In the genomic region with DNA sequence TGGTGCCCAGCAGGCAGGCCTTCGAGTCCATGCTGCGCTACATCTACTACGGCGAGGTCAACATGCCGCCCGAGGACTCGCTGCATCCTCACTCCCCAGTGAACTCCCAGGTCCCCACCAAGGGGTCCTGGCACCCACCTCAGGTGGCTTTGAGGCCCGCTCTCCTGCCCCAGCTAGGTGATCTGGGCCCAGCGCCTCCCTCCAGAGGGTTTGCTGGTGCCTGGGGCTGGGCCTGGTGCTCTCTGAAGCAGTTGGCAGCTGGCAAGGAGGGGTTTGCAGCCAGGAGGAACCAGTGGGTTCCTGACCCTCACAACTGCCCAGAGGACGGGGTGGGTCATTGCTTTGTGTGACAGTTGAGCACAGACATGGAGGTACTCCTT, we compare ENCODE assay signal across 22 cellular contexts. TPM values are rescaled to one million over a fixed set of nuclear protein-coding genes. Genes with fewer than 3 reads are reported as not detected.
DNase-seq lines count a peak whose midpoint lies in the region; ATAC-seq, FAIRE-seq and TF ChIP-seq lines count a peak whose summit lies in the region.
"Had no signal": no experiment of that assay in that cellular context is flagged by ENCODE, and none has a peak within 500 bp of the region (broad histone marks: within the 10 kb centered on the region; RNA-seq: fewer than 3 reads in every experiment).

No MANE protein-coding gene starts in this region.

- no peak for ATAC-seq in right cardiac atrium
- no peak for ATAC-seq in left ventricle myocardium superior
- ATAC-seq in K562, result no peak
- no peak for ATAC-seq in GM19324 (IDR thresholded peaks at IDR 0.05; ENCODE audit: low FRiP score, unreplicated experiment)
- ATAC-seq: A549; CD8-positive, alpha-beta T cell; HCT116 had no signal

- H3K4me1 ChIP-seq in right cardiac atrium (ENCODE audit: control insufficient read depth, insufficient read depth, low read length) (peaks cover 7% of the 10 kb centered on the region), K562 (replicated peaks in 1 of 2; ENCODE audit: control insufficient read depth in 2 of 2, insufficient read depth in 2 of 2, low read length in 2 of 2) (peaks cover 12 to 92% of the 10 kb centered on the region in 2 experiments), osteoblast (ENCODE audit: insufficient read depth, low read length) (peaks cover 9% of the 10 kb centered on the region)

- H3K9ac ChIP-seq in K562 (ENCODE audit: insufficient read depth in 1 of 2, low read depth in 2 of 2, low read length in 2 of 2), result no peak overlapping the region; a peak in 1 of 4 replicates

- no TSS peak for BruUV-seq in K562 (replicated peaks; lab: Mats Ljungman, UMichigan)

- H4K20me1 ChIP-seq in K562 (replicated peaks; ENCODE audit: control insufficient read depth, insufficient read depth, low read length), result peaks cover 35% of the 10 kb centered on the region; the same call in 1 of the 2 replicates
- peaks cover 10% of the 10 kb centered on the region for H4K20me1 ChIP-seq in osteoblast (ENCODE audit: insufficient read depth, low read length)

- H3K4me3 ChIP-seq in right cardiac atrium (ENCODE audit: low read length) (no peak overlapping the region), K562 (no peak overlapping the region), osteoblast (ENCODE audit: insufficient read depth, low read length) (no peak overlapping the region)
- H3K4me3 ChIP-seq: A549 had no signal

- in situ Hi-C loops in K562 (cut with MboI), result no loop called here

- WGBS in right cardiac atrium, result 90% methylated on average over 10 of the region's 10 CpGs
- WGBS in K562 (ENCODE audit: insufficient coverage, low coverage, missing lambda C conversion rate), result 96% methylated on average over 10 of the region's 10 CpGs

- CTCF ChIA-PET in K562 (lab: Yijun Ruan, JAX; ENCODE audit: low intra/inter-chr PET ratio), result no interaction called here

- TF ChIP-seq CTCF in K562 (IDR thresholded peaks at IDR 0.05 in 2 of 3, conservative IDR thresholded peaks at IDR 0.05 in 1 of 3; ENCODE audit: insufficient read depth in 2 of 3, low read depth in 1 of 3, low read length in 3 of 3), result no peak
- TF ChIP-seq CTCF in osteoblast (IDR thresholded peaks at IDR 0.05; ENCODE audit: extremely low read depth, low read depth, low read length), result no peak

- FAIRE-seq in K562 (lab: Jason Lieb, UNC), result no peak
- FAIRE-seq: A549, D721Med, G401.6, GM12891, GM19239 had no signal

- TF ChIP-seq EP300 in K562 (IDR thresholded peaks at IDR 0.05; ENCODE audit: low read length), result no peak

- H3K9me3 ChIP-seq in right cardiac atrium (ENCODE audit: control insufficient read depth, low read length) (no peaks in the 10 kb centered on the region), K562 (replicated peaks; ENCODE audit: control insufficient read depth, insufficient read depth, low read depth, low read length) (no peaks in the 10 kb centered on the region), osteoblast (ENCODE audit: low read depth, low read length) (no peaks in the 10 kb centered on the region)
- H3K9me3 ChIP-seq: A549, BE2C had no signal

- no peak overlapping the region for H2AFZ ChIP-seq in K562 (ENCODE audit: low read depth, low read length)
- no peak overlapping the region for H2AFZ ChIP-seq in osteoblast (ENCODE audit: low read length)

- peaks cover 3% of the 10 kb centered on the region for H3K9me1 ChIP-seq in K562 (ENCODE audit: control insufficient read depth, insufficient read depth, low read length)

- no peak overlapping the region for H3K27ac ChIP-seq in right cardiac atrium (ENCODE audit: low read length)
- H3K27ac ChIP-seq in K562 (ENCODE audit: extremely low read depth, low read depth, low read length), result no peak overlapping the region
- H3K27ac ChIP-seq in osteoblast (ENCODE audit: low read depth, low read length), result no peak overlapping the region
- H3K27ac ChIP-seq: A549, C4-2B, HL-60 had no signal

- POLR2A ChIA-PET in K562 (lab: Yijun Ruan, JAX), result interaction anchor here (0.6 to 17.9 kb wide), 14 partner anchors 8 to 642 kb away, joined by 3 to 451 read pairs (median 4); a partner anchor contains a TSS

- DNase-seq in right cardiac atrium, result peak in 2 of 3 donors; percentile 44 to 51
- no peak for DNase-seq in left ventricle myocardium superior
- DNase-seq in K562 (ENCODE audit: extremely low read depth in 1 of 4, low spot score in 3 of 4), result no peak
- peak; percentile 67 for DNase-seq in osteoblast (ENCODE audit: insufficient read length, low spot score, missing footprints)
- no peak for DNase-seq in HK-2 (ENCODE audit: unreplicated experiment)
- DNase-seq in A172 (ENCODE audit: low spot score), result no peak
- DNase-seq: BE2C; CD8-positive, alpha-beta T cell; COR-L47; DMS153; DMS79 treated with DMSO at 0.1 percent for 48 hours; EL had no signal

- no peak for TF ChIP-seq POLR2A in K562 (conservative IDR thresholded peaks at IDR 0.05)

- H3K4me2 ChIP-seq in K562 (ENCODE audit: insufficient read depth, low read length) (no peak overlapping the region), osteoblast (ENCODE audit: insufficient read depth, low read length) (no peak overlapping the region)
- H3K4me2 ChIP-seq: A549 had no signal

- H3K79me2 ChIP-seq in K562 (ENCODE audit: control insufficient read depth, insufficient read depth, low read length) (peaks cover 21% of the 10 kb centered on the region), osteoblast (ENCODE audit: insufficient read depth, low read length) (peaks cover 15% of the 10 kb centered on the region)

- intact Hi-C loops in right cardiac atrium (cut with DNase I) (no loop called here), left ventricle myocardium superior (cut with micrococcal nuclease) (no loop called here), K562 (cut with micrococcal nuclease) (no loop called here)

- TF ChIP-seq RAD21 in K562 (CRISPR knock-in tag; conservative IDR thresholded peaks at IDR 0.05 in 1 of 2, IDR thresholded peaks at IDR 0.05 in 1 of 2), result no peak

- H3K27me3 ChIP-seq in right cardiac atrium (ENCODE audit: control insufficient read depth, insufficient read depth) (no peaks in the 10 kb centered on the region), K562 (ENCODE audit: control insufficient read depth in 2 of 2, insufficient read depth in 2 of 2, low read length in 2 of 2) (no peaks in the 10 kb centered on the region), osteoblast (ENCODE audit: insufficient read depth, low read length) (no peaks in the 10 kb centered on the region)
- H3K27me3 ChIP-seq: BE2C had no signal

- H3K36me3 ChIP-seq in K562 (ENCODE audit: control insufficient read depth, insufficient read depth, low read length) (peaks cover 100% of the 10 kb centered on the region), osteoblast (ENCODE audit: insufficient read depth, low read length) (peaks cover 54% of the 10 kb centered on the region)

RNA-seq across cellular contexts. Expression of a gene that starts 5.9 kb away (rescaled TPM):
- total RNA-seq in right cardiac atrium (10 to 100 TPM; 23.2 to 25.2 (median 23.8) TPM), left ventricle myocardium superior (18.0 TPM), K562 (2014; rRNA removed) (245 and 323 TPM in 2 replicates), K562 (2014; rRNA removed; fragmentation: Illumina TruSeq; extraction: Trizol) (32.0 and 35.6 TPM in 2 replicates), K562 (2015; rRNA removed; fragmentation: Illumina TruSeq; extraction: Trizol) (120 and 129 TPM in 2 replicates), K562 (2021) (169 and 183 TPM in 2 replicates), osteoblast (23.9 and 24.2 TPM in 2 replicates)
- polyA plus RNA-seq in right cardiac atrium (38.2 TPM), K562 (2011; rRNA removed) (75.4 and 94.6 TPM in 2 replicates), K562 (2014; fragmentation: Illumina TruSeq; extraction: Trizol) (84.1 and 121 TPM in 2 replicates), K562 (2014; fragmentation: Nextera tagmentation; extraction: Ambion mirVana) (10 to 100 TPM in 1 of 2 experiments, 1 to 10 TPM in 1; 7.9 to 33.1 TPM), K562 (2014; rRNA removed) (263 and 266 TPM in 2 replicates)
- total RNA-seq in K562 (2011; cell fraction: chromatin; rRNA removed; ENCODE audit: low replicate concordance), result 90.2 and 332 TPM in 2 replicates
- 398 and 463 TPM in 2 replicates for total RNA-seq in K562 (2011; cell fraction: nucleolus; rRNA removed)
- total RNA-seq in K562 (2011; cell fraction: nucleoplasm; rRNA removed), result 158 and 211 TPM in 2 replicates
- 137 and 308 TPM in 2 replicates for polyA plus RNA-seq in K562 (2011; cell fraction: cytosol; rRNA removed)
- polyA plus RNA-seq in K562 (2011; cell fraction: nucleus; rRNA removed), result 202 and 335 TPM in 2 replicates
- 114 and 118 TPM in 2 replicates for polyA plus RNA-seq in K562 (2012)
- 39.0 and 48.5 TPM in 2 replicates for polyA minus RNA-seq in K562 (2011; rRNA and poly(A)+ RNA removed)
- 53.5 and 55.4 TPM in 2 replicates for polyA minus RNA-seq in K562 (2011; cell fraction: cytosol; rRNA and poly(A)+ RNA removed)
- 261 and 385 TPM in 2 replicates for polyA minus RNA-seq in K562 (2011; cell fraction: nucleus; rRNA and poly(A)+ RNA removed)
- 46.9 and 49.0 TPM in 2 replicates for total RNA-seq in A172 (2014; rRNA removed; shearing (Covaris generic))

RNA-seq across cellular contexts. Expression of a gene that starts 13.9 kb away (rescaled TPM):
- total RNA-seq in right cardiac atrium (10 to 100 TPM; 28.3 to 33.2 (median 31.1) TPM), left ventricle myocardium superior (24.4 TPM), K562 (2014; rRNA removed) (87.2 and 120 TPM in 2 replicates), K562 (2014; rRNA removed; fragmentation: Illumina TruSeq; extraction: Trizol) (46.4 and 63.0 TPM in 2 replicates), K562 (2015; rRNA removed; fragmentation: Illumina TruSeq; extraction: Trizol) (51.3 and 53.2 TPM in 2 replicates), K562 (2021) (132 and 135 TPM in 2 replicates), osteoblast (56.8 and 58.0 TPM in 2 replicates)
- polyA plus RNA-seq in right cardiac atrium (20.4 TPM), K562 (2011; rRNA removed) (63.0 and 88.5 TPM in 2 replicates), K562 (2014; fragmentation: Illumina TruSeq; extraction: Trizol) (74.3 and 89.8 TPM in 2 replicates), K562 (2014; fragmentation: Nextera tagmentation; extraction: Ambion mirVana) (1 to 10 TPM; 2.2 to 3.1 TPM), K562 (2014; rRNA removed) (115 and 129 TPM in 2 replicates)
- total RNA-seq in K562 (2011; cell fraction: chromatin; rRNA removed; ENCODE audit: low replicate concordance), result 338 and 754 TPM in 2 replicates
- 395 and 404 TPM in 2 replicates for total RNA-seq in K562 (2011; cell fraction: nucleolus; rRNA removed)
- 258 and 287 TPM in 2 replicates for total RNA-seq in K562 (2011; cell fraction: nucleoplasm; rRNA removed)
- 50.8 and 68.8 TPM in 2 replicates for polyA plus RNA-seq in K562 (2011; cell fraction: cytosol; rRNA removed)
- polyA plus RNA-seq in K562 (2011; cell fraction: nucleus; rRNA removed), result 703 and 913 TPM in 2 replicates
- 80.6 and 93.5 TPM in 2 replicates for polyA plus RNA-seq in K562 (2012)
- polyA minus RNA-seq in K562 (2011; rRNA and poly(A)+ RNA removed), result 64.5 and 72.9 TPM in 2 replicates
- 41.9 and 49.7 TPM in 2 replicates for polyA minus RNA-seq in K562 (2011; cell fraction: cytosol; rRNA and poly(A)+ RNA removed)
- polyA minus RNA-seq in K562 (2011; cell fraction: nucleus; rRNA and poly(A)+ RNA removed), result 188 and 205 TPM in 2 replicates
- total RNA-seq in A172 (2014; rRNA removed; shearing (Covaris generic)), result 18.9 and 21.9 TPM in 2 replicates

RNA-seq across cellular contexts. Expression of a gene that starts 18.9 kb away (rescaled TPM):
- total RNA-seq in right cardiac atrium, result 1 to 10 TPM; 1.7 to 6.7 (median 4.8) TPM
- polyA plus RNA-seq in right cardiac atrium, result 2.1 TPM
- 1.8 TPM for total RNA-seq in left ventricle myocardium superior
- 8.3 and 26.4 TPM in 2 replicates for total RNA-seq in K562 (2011; cell fraction: chromatin; rRNA removed; ENCODE audit: low replicate concordance)
- 15.5 and 19.3 TPM in 2 replicates for total RNA-seq in K562 (2011; cell fraction: nucleolus; rRNA removed)
- 13.6 and 14.4 TPM in 2 replicates for total RNA-seq in K562 (2011; cell fraction: nucleoplasm; rRNA removed)
- total RNA-seq in K562 (2014; rRNA removed), result 1.5 and 1.9 TPM in 2 replicates
- 0.77 and 1.0 TPM in 2 replicates for total RNA-seq in K562 (2014; rRNA removed; fragmentation: Illumina TruSeq; extraction: Trizol)
- total RNA-seq in K562 (2015; rRNA removed; fragmentation: Illumina TruSeq; extraction: Trizol), result 1.6 and 1.7 TPM in 2 replicates
- total RNA-seq in K562 (2021), result 2.3 and 2.7 TPM in 2 replicates
- polyA plus RNA-seq in K562 (2011; rRNA removed), result 1.2 and 1.5 TPM in 2 replicates
- polyA plus RNA-seq in K562 (2011; cell fraction: cytosol; rRNA removed), result 1.4 and 2.2 TPM in 2 replicates
- 16.2 and 34.8 TPM in 2 replicates for polyA plus RNA-seq in K562 (2011; cell fraction: nucleus; rRNA removed)
- polyA plus RNA-seq in K562 (2012), result 4.7 and 7.9 TPM in 2 replicates
- 1.3 and 1.5 TPM in 2 replicates for polyA plus RNA-seq in K562 (2014; fragmentation: Illumina TruSeq; extraction: Trizol)
- polyA plus RNA-seq in K562 (2014; fragmentation: Nextera tagmentation; extraction: Ambion mirVana), result under 1 TPM in 1 of 2 experiments, not detected in 1; 0.01 TPM
- 3.7 and 3.9 TPM in 2 replicates for polyA plus RNA-seq in K562 (2014; rRNA removed)
- polyA minus RNA-seq in K562 (2011; rRNA and poly(A)+ RNA removed), result 1.6 and 2.5 TPM in 2 replicates
- 1.0 TPM in 1 of 2 replicates, not detected in the other for polyA minus RNA-seq in K562 (2011; cell fraction: cytosol; rRNA and poly(A)+ RNA removed)
- polyA minus RNA-seq in K562 (2011; cell fraction: nucleus; rRNA and poly(A)+ RNA removed), result 5.6 and 7.5 TPM in 2 replicates
- 3.2 and 5.1 TPM in 2 replicates for total RNA-seq in osteoblast
- 2.8 and 3.5 TPM in 2 replicates for total RNA-seq in A172 (2014; rRNA removed; shearing (Covaris generic))

RNA-seq across cellular contexts. Expression of a gene that starts 29.0 kb away (rescaled TPM):
- 1 to 10 TPM; 1.0 to 2.1 (median 1.4) TPM for total RNA-seq in right cardiac atrium
- 1.4 TPM for polyA plus RNA-seq in right cardiac atrium
- total RNA-seq in left ventricle myocardium superior, result 0.52 TPM
- 0.14 and 1.4 TPM in 2 replicates for total RNA-seq in K562 (2011; cell fraction: chromatin; rRNA removed; ENCODE audit: low replicate concordance)
- 0.33 and 1.2 TPM in 2 replicates for total RNA-seq in K562 (2011; cell fraction: nucleolus; rRNA removed)
- total RNA-seq in K562 (2011; cell fraction: nucleoplasm; rRNA removed), result 0.53 and 0.81 TPM in 2 replicates
- 0.14 TPM in 1 of 2 replicates, not detected in the other for total RNA-seq in K562 (2014; rRNA removed)
- total RNA-seq in K562 (2014; rRNA removed; fragmentation: Illumina TruSeq; extraction: Trizol), result 0.10 TPM in 1 of 2 replicates, not detected in the other
- 0.07 TPM in 1 of 2 replicates, not detected in the other for total RNA-seq in K562 (2015; rRNA removed; fragmentation: Illumina TruSeq; extraction: Trizol)
- 0.20 and 0.56 TPM in 2 replicates for total RNA-seq in K562 (2021)
- polyA plus RNA-seq in K562 (2011; rRNA removed), result 0.04 and 0.08 TPM in 2 replicates
- 0.06 TPM in 1 of 2 replicates, not detected in the other for polyA plus RNA-seq in K562 (2011; cell fraction: cytosol; rRNA removed)
- 0.80 and 0.87 TPM in 2 replicates for polyA plus RNA-seq in K562 (2011; cell fraction: nucleus; rRNA removed)
- 0.27 and 0.50 TPM in 2 replicates for polyA plus RNA-seq in K562 (2012)
- polyA plus RNA-seq in K562 (2014; fragmentation: Illumina TruSeq; extraction: Trizol), result 0.06 TPM in 1 of 2 replicates, not detected in the other
- polyA plus RNA-seq in K562 (2014; fragmentation: Nextera tagmentation; extraction: Ambion mirVana), result under 1 TPM; 0.03 to 0.06 TPM
- 0.15 TPM in 1 of 2 replicates, not detected in the other for polyA plus RNA-seq in K562 (2014; rRNA removed)
- polyA minus RNA-seq in K562 (2011; rRNA and poly(A)+ RNA removed), result 0.06 TPM in 1 of 2 replicates, not detected in the other
- polyA minus RNA-seq in K562 (2011; cell fraction: cytosol; rRNA and poly(A)+ RNA removed), result not detected in 2 replicates
- 0.27 and 0.44 TPM in 2 replicates for polyA minus RNA-seq in K562 (2011; cell fraction: nucleus; rRNA and poly(A)+ RNA removed)
- total RNA-seq in osteoblast, result 0.59 and 0.72 TPM in 2 replicates
- total RNA-seq in A172 (2014; rRNA removed; shearing (Covaris generic)), result 1.4 TPM in 1 of 2 replicates, not detected in the other
- total RNA-seq: H4 had no signal

RNA-seq across cellular contexts. Expression of a gene that starts 36.3 kb away (rescaled TPM):
- 1 to 10 TPM in 2 of 4 donors, under 1 TPM in 2; 0.33 to 1.9 (median 0.77) TPM for total RNA-seq in right cardiac atrium
- 0.59 TPM for polyA plus RNA-seq in right cardiac atrium
- total RNA-seq in left ventricle myocardium superior, result 0.30 TPM
- total RNA-seq in K562 (2011; cell fraction: chromatin; rRNA removed; ENCODE audit: low replicate concordance), result not detected in 2 replicates
- not detected in 2 replicates for total RNA-seq in K562 (2011; cell fraction: nucleolus; rRNA removed)
- not detected in 2 replicates for total RNA-seq in K562 (2011; cell fraction: nucleoplasm; rRNA removed)
- not detected in 2 replicates for total RNA-seq in K562 (2014; rRNA removed)
- total RNA-seq in K562 (2014; rRNA removed; fragmentation: Illumina TruSeq; extraction: Trizol), result not detected in 2 replicates
- not detected in 2 replicates for total RNA-seq in K562 (2015; rRNA removed; fragmentation: Illumina TruSeq; extraction: Trizol)
- total RNA-seq in K562 (2021), result not detected in 2 replicates
- polyA plus RNA-seq in K562 (2011; rRNA removed), result not detected in 2 replicates
- polyA plus RNA-seq in K562 (2011; cell fraction: cytosol; rRNA removed), result 0.07 TPM in 1 of 2 replicates, not detected in the other
- not detected in 2 replicates for polyA plus RNA-seq in K562 (2011; cell fraction: nucleus; rRNA removed)
- 0.03 and 0.14 TPM in 2 replicates for polyA plus RNA-seq in K562 (2012)
- not detected in 2 replicates for polyA plus RNA-seq in K562 (2014; fragmentation: Illumina TruSeq; extraction: Trizol)
- polyA plus RNA-seq in K562 (2014; fragmentation: Nextera tagmentation; extraction: Ambion mirVana), result not detected
- polyA plus RNA-seq in K562 (2014; rRNA removed), result not detected in 2 replicates
- polyA minus RNA-seq in K562 (2011; rRNA and poly(A)+ RNA removed), result not detected in 2 replicates
- polyA minus RNA-seq in K562 (2011; cell fraction: cytosol; rRNA and poly(A)+ RNA removed), result not detected in 2 replicates
- not detected in 2 replicates for polyA minus RNA-seq in K562 (2011; cell fraction: nucleus; rRNA and poly(A)+ RNA removed)
- under 0.01 and 0.36 TPM in 2 replicates for total RNA-seq in osteoblast
- total RNA-seq in A172 (2014; rRNA removed; shearing (Covaris generic)), result not detected in 2 replicates
- total RNA-seq: CD8-positive, alpha-beta T cell; H4 had no signal
- polyA plus RNA-seq: A549 had no signal

Comparison
In these comparisons a context has a peak if more than half of its experiments do, and no peak if none do; other contexts are left out.
1. DNase-seq: peak in right cardiac atrium (2 of 3) and osteoblast (single experiment); none in left ventricle myocardium superior (single experiment), K562 (0 of 4), HK-2 (single experiment) and A172 (single experiment).